ENCODE assay signal across 1 cellular context in the genomic region with DNA sequence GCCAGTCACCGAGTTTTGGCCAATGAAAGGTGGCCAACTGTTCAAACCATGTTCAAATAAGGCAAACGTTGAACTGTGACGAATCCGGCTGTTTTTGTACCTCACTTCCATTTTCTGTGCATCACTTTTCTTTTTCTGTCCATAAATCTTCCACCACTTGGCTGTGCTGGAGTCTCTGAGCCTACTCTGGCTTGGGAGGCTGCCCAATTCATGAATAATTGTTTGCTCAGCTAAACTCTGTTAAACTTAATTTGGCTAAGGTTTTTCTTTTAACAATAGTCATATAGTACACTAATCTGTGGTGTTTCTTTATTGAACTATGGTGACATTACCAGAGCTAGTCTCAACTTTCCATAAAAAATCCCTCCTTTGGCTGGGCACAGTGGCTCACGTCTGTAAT.
TF ChIP-seq lines count a peak whose summit lies in the region.

No MANE protein-coding gene starts in this region.

TF ChIP-seq in HEK293, 187 proteins besides CTCF, POLR2A, EP300 and RAD21 (continued from another document):
- TF ChIP-seq, protein P1, sequence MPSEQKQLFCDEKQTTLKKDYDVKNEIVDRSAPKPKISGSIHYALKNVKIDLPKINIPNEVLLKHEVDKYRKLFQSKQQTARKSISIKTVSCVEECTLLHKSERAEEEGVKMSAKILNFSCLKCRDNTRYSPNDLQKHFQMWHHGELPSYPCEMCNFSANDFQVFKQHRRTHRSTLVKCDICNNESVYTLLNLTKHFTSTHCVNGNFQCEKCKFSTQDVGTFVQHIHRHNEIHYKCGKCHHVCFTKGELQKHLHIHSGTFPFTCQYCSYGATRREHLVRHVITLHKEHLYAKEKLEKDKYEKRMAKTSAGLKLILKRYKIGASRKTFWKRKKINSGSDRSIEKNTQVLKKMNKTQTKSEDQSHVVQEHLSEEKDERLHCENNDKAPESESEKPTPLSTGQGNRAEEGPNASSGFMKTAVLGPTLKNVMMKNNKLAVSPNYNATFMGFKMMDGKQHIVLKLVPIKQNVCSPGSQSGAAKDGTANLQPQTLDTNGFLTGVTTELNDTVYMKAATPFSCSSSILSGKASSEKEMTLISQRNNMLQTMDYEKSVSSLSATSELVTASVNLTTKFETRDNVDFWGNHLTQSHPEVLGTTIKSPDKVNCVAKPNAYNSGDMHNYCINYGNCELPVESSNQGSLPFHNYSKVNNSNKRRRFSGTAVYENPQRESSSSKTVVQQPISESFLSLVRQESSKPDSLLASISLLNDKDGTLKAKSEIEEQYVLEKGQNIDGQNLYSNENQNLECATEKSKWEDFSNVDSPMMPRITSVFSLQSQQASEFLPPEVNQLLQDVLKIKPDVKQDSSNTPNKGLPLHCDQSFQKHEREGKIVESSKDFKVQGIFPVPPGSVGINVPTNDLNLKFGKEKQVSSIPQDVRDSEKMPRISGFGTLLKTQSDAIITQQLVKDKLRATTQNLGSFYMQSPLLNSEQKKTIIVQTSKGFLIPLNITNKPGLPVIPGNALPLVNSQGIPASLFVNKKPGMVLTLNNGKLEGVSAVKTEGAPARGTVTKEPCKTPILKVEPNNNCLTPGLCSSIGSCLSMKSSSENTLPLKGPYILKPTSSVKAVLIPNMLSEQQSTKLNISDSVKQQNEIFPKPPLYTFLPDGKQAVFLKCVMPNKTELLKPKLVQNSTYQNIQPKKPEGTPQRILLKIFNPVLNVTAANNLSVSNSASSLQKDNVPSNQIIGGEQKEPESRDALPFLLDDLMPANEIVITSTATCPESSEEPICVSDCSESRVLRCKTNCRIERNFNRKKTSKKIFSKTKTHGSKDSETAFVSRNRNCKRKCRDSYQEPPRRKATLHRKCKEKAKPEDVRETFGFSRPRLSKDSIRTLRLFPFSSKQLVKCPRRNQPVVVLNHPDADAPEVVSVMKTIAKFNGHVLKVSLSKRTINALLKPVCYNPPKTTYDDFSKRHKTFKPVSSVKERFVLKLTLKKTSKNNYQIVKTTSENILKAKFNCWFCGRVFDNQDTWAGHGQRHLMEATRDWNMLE (tag by site-specific recombination; conservative IDR thresholded peaks at IDR 0.05; ENCODE audit: low read depth) = no peak
- TF ChIP-seq SCRT2 (tag by site-specific recombination; IDR thresholded peaks at IDR 0.05) (no peak), TCF7L2 (IDR thresholded peaks at IDR 0.05; ENCODE audit: borderline replicate concordance, low read depth, low read length) (no peak), ZNF626 (tag by site-specific recombination; IDR thresholded peaks at IDR 0.05) (no peak), ZNF549 (tag by site-specific recombination; IDR thresholded peaks at IDR 0.05) (peak; percentile 95)
- TF ChIP-seq, protein P2, sequence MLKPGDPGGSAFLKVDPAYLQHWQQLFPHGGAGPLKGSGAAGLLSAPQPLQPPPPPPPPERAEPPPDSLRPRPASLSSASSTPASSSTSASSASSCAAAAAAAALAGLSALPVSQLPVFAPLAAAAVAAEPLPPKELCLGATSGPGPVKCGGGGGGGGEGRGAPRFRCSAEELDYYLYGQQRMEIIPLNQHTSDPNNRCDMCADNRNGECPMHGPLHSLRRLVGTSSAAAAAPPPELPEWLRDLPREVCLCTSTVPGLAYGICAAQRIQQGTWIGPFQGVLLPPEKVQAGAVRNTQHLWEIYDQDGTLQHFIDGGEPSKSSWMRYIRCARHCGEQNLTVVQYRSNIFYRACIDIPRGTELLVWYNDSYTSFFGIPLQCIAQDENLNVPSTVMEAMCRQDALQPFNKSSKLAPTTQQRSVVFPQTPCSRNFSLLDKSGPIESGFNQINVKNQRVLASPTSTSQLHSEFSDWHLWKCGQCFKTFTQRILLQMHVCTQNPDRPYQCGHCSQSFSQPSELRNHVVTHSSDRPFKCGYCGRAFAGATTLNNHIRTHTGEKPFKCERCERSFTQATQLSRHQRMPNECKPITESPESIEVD (tag by site-specific recombination; IDR thresholded peaks at IDR 0.05) = 0 out of 2 replicates have a peak, but pooled peaks have one; percentile 16
